In genomic region chr7:5477723-5478531, GRCh38 we compare ENCODE assay signal across 8 cellular contexts. TPM values are rescaled to one million over a fixed set of nuclear protein-coding genes. Genes with fewer than 3 reads are reported as not detected.
DNase-seq lines count a peak whose midpoint lies in the region; ATAC-seq and TF ChIP-seq lines count a peak whose summit lies in the region.

No MANE protein-coding gene starts in this region.

- peak; percentile 61 for ATAC-seq in GM21786 (IDR thresholded peaks at IDR 0.05; ENCODE audit: unreplicated experiment)
- ATAC-seq in HG02852 (IDR thresholded peaks at IDR 0.05; ENCODE audit: unreplicated experiment): no peak

- peaks cover 24% of the 10 kb centered on the region for H3K27me3 Mint-ChIP-seq in glutamatergic neuron (ENCODE audit: unreplicated experiment)

- H3K9me3 Mint-ChIP-seq in glutamatergic neuron (ENCODE audit: unreplicated experiment): peaks cover 15% of the 10 kb centered on the region

- H3K4me3 ChIP-seq in AG04450 (ENCODE audit: low read depth, low read length) (no peak overlapping the region), skeletal muscle satellite cell (ENCODE audit: low read length) (peak overlapping the region; percentile 53)

- peak overlapping the region; percentile 98 for H3K27ac Mint-ChIP-seq in glutamatergic neuron (ENCODE audit: unreplicated experiment)

- H3K27me3 ChIP-seq in AG04450 (ENCODE audit: control insufficient read depth, insufficient read depth, low read length) (no peaks in the 10 kb centered on the region), skeletal muscle satellite cell (ENCODE audit: control insufficient read depth, insufficient read depth, low read length) (no peaks in the 10 kb centered on the region)

- POLR2A ChIA-PET in AG04450 (lab: Yijun Ruan, JAX): no interaction called here

- peaks cover 10% of the 10 kb centered on the region for H3K36me3 ChIP-seq in skeletal muscle satellite cell (ENCODE audit: insufficient read depth, low read length)

- no peak overlapping the region for H3K27ac ChIP-seq in AG04450 (ENCODE audit: low read depth, low read length)

- H3K4me2 ChIP-seq in skeletal muscle satellite cell (ENCODE audit: low read length): peak overlapping the region; percentile 54

- DNase-seq in AG04450 (ENCODE audit: low read depth, low spot score) (no peak), SK-N-DZ (ENCODE audit: low spot score) (peak; percentile 87), glutamatergic neuron (peak; percentile 81), superior temporal gyrus (ENCODE audit: extremely low spot score) (no peak)
- no peak for DNase-seq in activated naive CD4-positive, alpha-beta T cell treated with Interleukin-2 at 50 U/mL for 16 hours

- peak overlapping the region; percentile 63 for H3K4me3 Mint-ChIP-seq in glutamatergic neuron (ENCODE audit: unreplicated experiment)

- no peaks in the 10 kb centered on the region for H3K36me3 Mint-ChIP-seq in glutamatergic neuron (ENCODE audit: unreplicated experiment)

- H3K9me3 ChIP-seq in AG04450 (ENCODE audit: control insufficient read depth, insufficient read depth, low read length): peaks cover 3% of the 10 kb centered on the region; the same call in 1 of the 2 replicates
- H3K9me3 ChIP-seq in skeletal muscle satellite cell (replicated peaks; ENCODE audit: low read length): no peaks in the 10 kb centered on the region

- CTCF ChIA-PET in AG04450 (lab: Charles Lee): interaction anchor here (1.4 to 1.7 kb wide), 2 partner anchors 8 to 238 kb away, joined by 3 read pairs; no protein-coding TSS in a partner anchor

- peaks cover 21% of the 10 kb centered on the region for H3K4me1 Mint-ChIP-seq in glutamatergic neuron (ENCODE audit: low read depth, unreplicated experiment)

- TF ChIP-seq CTCF in AG04450 (IDR thresholded peaks at IDR 0.05; ENCODE audit: low read depth, low read length) (peak; percentile 21; the same call in 1 of the 2 replicates), glutamatergic neuron (IDR thresholded peaks at IDR 0.05; ENCODE audit: partially characterized antibody, unreplicated experiment) (peak; percentile 51)

- H3K9ac ChIP-seq in skeletal muscle satellite cell (ENCODE audit: low read depth, low read length): peak overlapping the region; percentile 11

- H3K4me1 ChIP-seq in skeletal muscle satellite cell (ENCODE audit: control insufficient read depth, insufficient read depth, low read length): peaks cover 8% of the 10 kb centered on the region

RNA-seq across cellular contexts. Expression of gene FBXL18, which starts 35.7 kb away (rescaled TPM):
- 3.7 and 4.8 TPM in 2 replicates for polyA plus RNA-seq in AG04450 (2011; rRNA removed)
- polyA minus RNA-seq in AG04450 (2011; rRNA and poly(A)+ RNA removed): 5.9 and 6.2 TPM in 2 replicates
- polyA plus RNA-seq in SK-N-DZ (2014; cell fraction: cytosol; rRNA removed): 6.6 and 10.6 TPM in 2 replicates
- 4.4 and 5.9 TPM in 2 replicates for polyA plus RNA-seq in SK-N-DZ (2014; cell fraction: nucleus; rRNA removed)
- total RNA-seq in glutamatergic neuron (ENCODE audit: unreplicated experiment): 13.7 TPM
- total RNA-seq in skeletal muscle satellite cell (2012; rRNA removed): 9.8 and 10.1 TPM in 2 replicates

RNA-seq across cellular contexts. Expression of gene ACTB, which starts 52.5 kb away (rescaled TPM):
- 2,643 and 4,109 TPM in 2 replicates for polyA plus RNA-seq in AG04450 (2011; rRNA removed)
- 5,357 and 8,089 TPM in 2 replicates for polyA minus RNA-seq in AG04450 (2011; rRNA and poly(A)+ RNA removed)
- 1,790 and 2,058 TPM in 2 replicates for polyA plus RNA-seq in SK-N-DZ (2014; cell fraction: cytosol; rRNA removed)
- polyA plus RNA-seq in SK-N-DZ (2014; cell fraction: nucleus; rRNA removed): 1,150 and 2,442 TPM in 2 replicates
- total RNA-seq in glutamatergic neuron (ENCODE audit: unreplicated experiment): 6,176 TPM
- total RNA-seq in skeletal muscle satellite cell (2012; rRNA removed): 4,092 and 6,835 TPM in 2 replicates

RNA-seq across cellular contexts. Expression of gene TNRC18, which starts 54.3 kb away (rescaled TPM):
- polyA plus RNA-seq in AG04450 (2011; rRNA removed): 13.4 and 15.6 TPM in 2 replicates
- 46.9 and 47.3 TPM in 2 replicates for polyA minus RNA-seq in AG04450 (2011; rRNA and poly(A)+ RNA removed)
- 9.9 and 18.7 TPM in 2 replicates for polyA plus RNA-seq in SK-N-DZ (2014; cell fraction: cytosol; rRNA removed)
- polyA plus RNA-seq in SK-N-DZ (2014; cell fraction: nucleus; rRNA removed): 14.0 and 23.4 TPM in 2 replicates
- 54.6 TPM for total RNA-seq in glutamatergic neuron (ENCODE audit: unreplicated experiment)
- total RNA-seq in skeletal muscle satellite cell (2012; rRNA removed): 40.8 and 49.7 TPM in 2 replicates

Comparison
In these comparisons a context has a peak if more than half of its experiments do, and no peak if none do; other contexts are left out.
1. DNase-seq: peak in SK-N-DZ (single experiment) and glutamatergic neuron (single experiment); none in AG04450 (single experiment), superior temporal gyrus (single experiment) and activated naive CD4-positive, alpha-beta T cell treated with Interleukin-2 at 50 U/mL for 16 hours (single experiment).